20 cellular contexts compared by ENCODE assay signal in genomic region chr2:45055261-45055660, GRCh38. TPM values are rescaled to one million over a fixed set of nuclear protein-coding genes. Genes with fewer than 3 reads are reported as not detected.
"Had no signal": no experiment of that assay in that cellular context is flagged by ENCODE, and none has a peak within 500 bp of the region (broad histone marks: within the 10 kb centered on the region; RNA-seq: fewer than 3 reads in every experiment).

No MANE protein-coding gene starts in this region.

- H3K4me1 ChIP-seq: left ventricle myocardium inferior, prostate gland, sigmoid colon, spleen, upper lobe of left lung had no signal

- H3K4me1 Mint-ChIP-seq: activated CD8-positive, alpha-beta memory T cell treated with anti-CD3 and anti-CD28 coated beads, Interleukin-2, amount 10 ng/mL, durations not matched to agents 7 days and 5 days; activated naive CD8-positive, alpha-beta T cell treated with anti-CD3 and anti-CD28 coated beads, Interleukin-2, amount 50 U/mL, for 24 hours; naive B cell; stimulated activated naive CD8-positive, alpha-beta T cell treated with anti-CD3 and anti-CD28 coated beads, Interleukin-15, amount 100 ng/mL, for 72 hours had no signal

- H3K27me3 Mint-ChIP-seq: activated CD8-positive, alpha-beta memory T cell treated with anti-CD3 and anti-CD28 coated beads, Interleukin-2, amount 10 ng/mL, durations not matched to agents 7 days and 5 days; activated naive CD8-positive, alpha-beta T cell treated with anti-CD3 and anti-CD28 coated beads, Interleukin-2, amount 50 U/mL, for 24 hours had no signal

- H3K4me3 ChIP-seq: left ventricle myocardium inferior, prostate gland, sigmoid colon, spleen, upper lobe of left lung had no signal

- H3K4me3 Mint-ChIP-seq: activated CD4-positive, alpha-beta memory T cell treated with anti-CD3 and anti-CD28 coated beads for 36 hours; activated CD8-positive, alpha-beta memory T cell treated with anti-CD3 and anti-CD28 coated beads, Interleukin-2, amount 10 ng/mL, durations not matched to agents 7 days and 5 days; activated naive CD4-positive, alpha-beta T cell treated with anti-CD3 and anti-CD28 coated beads for 36 hours; activated naive CD8-positive, alpha-beta T cell treated with anti-CD3 and anti-CD28 coated beads, Interleukin-2, amount 50 U/mL, for 24 hours; dendritic cell treated with granulocyte-macrophage colony-stimulating factor and Interleukin-4, amounts not matched to agents 40 ng/mL and 50 ng/mL, for 4 days; effector memory CD8-positive, alpha-beta T cell; naive B cell; stimulated activated naive CD8-positive, alpha-beta T cell treated with anti-CD3 and anti-CD28 coated beads, Interleukin-15, amount 100 ng/mL, for 72 hours had no signal

- H3K9me3 Mint-ChIP-seq: activated CD4-positive, alpha-beta memory T cell treated with anti-CD3 and anti-CD28 coated beads for 36 hours; activated naive CD4-positive, alpha-beta T cell treated with anti-CD3 and anti-CD28 coated beads for 36 hours; activated naive CD8-positive, alpha-beta T cell treated with anti-CD3 and anti-CD28 coated beads, Interleukin-2, amount 50 U/mL, for 24 hours; activated T-helper 2 cell treated with anti-CD3 and anti-CD28 coated beads, Interferon-gamma antibody, Interleukin-2, Interleukin-4, amounts not matched to agents 10 μg/mL and 5 μg/mL and 100 μg/mL, durations not matched to agents 14 hours and 24 hours and 36 hours; dendritic cell treated with granulocyte-macrophage colony-stimulating factor and Interleukin-4, amounts not matched to agents 40 ng/mL and 50 ng/mL, for 4 days; effector memory CD8-positive, alpha-beta T cell; stimulated activated naive CD8-positive, alpha-beta T cell treated with anti-CD3 and anti-CD28 coated beads, Interleukin-15, amount 100 ng/mL, for 72 hours had no signal

- H3K9me3 ChIP-seq: prostate gland, sigmoid colon, spleen, upper lobe of left lung had no signal

- H3K36me3 ChIP-seq: left ventricle myocardium inferior, prostate gland, sigmoid colon, spleen, upper lobe of left lung had no signal

- H3K27ac ChIP-seq: epithelial cell of prostate, left ventricle myocardium inferior, prostate gland, sigmoid colon, spleen, upper lobe of left lung had no signal

- FAIRE-seq: keratinocyte had no signal

- DNase-seq: activated CD4-positive, alpha-beta memory T cell treated with anti-CD3 and anti-CD28 coated beads for 36 hours; activated CD8-positive, alpha-beta memory T cell treated with anti-CD3 and anti-CD28 coated beads, Interleukin-2, amount 10 ng/mL, durations not matched to agents 7 days and 5 days; activated naive CD4-positive, alpha-beta T cell treated with anti-CD3 and anti-CD28 coated beads for 36 hours; activated naive CD8-positive, alpha-beta T cell treated with anti-CD3 and anti-CD28 coated beads, Interleukin-2, amount 50 U/mL, for 24 hours; activated T-cell treated with anti-CD3 and anti-CD28 coated beads, Interleukin-2, amount 50 U/mL, for 1 hour; aorta; effector memory CD8-positive, alpha-beta T cell; hippocampal formation; left ventricle myocardium inferior; naive B cell; sigmoid colon; spleen; stimulated activated naive CD8-positive, alpha-beta T cell treated with anti-CD3 and anti-CD28 coated beads, Interleukin-15, amount 100 ng/mL, for 72 hours; T1000 had no signal

- H3K36me3 Mint-ChIP-seq: activated CD4-positive, alpha-beta memory T cell treated with anti-CD3 and anti-CD28 coated beads for 36 hours; activated CD8-positive, alpha-beta memory T cell treated with anti-CD3 and anti-CD28 coated beads, Interleukin-2, amount 10 ng/mL, durations not matched to agents 7 days and 5 days; naive B cell had no signal

- H3K27ac Mint-ChIP-seq: activated CD4-positive, alpha-beta memory T cell treated with anti-CD3 and anti-CD28 coated beads for 36 hours; activated CD8-positive, alpha-beta memory T cell treated with anti-CD3 and anti-CD28 coated beads, Interleukin-2, amount 10 ng/mL, durations not matched to agents 7 days and 5 days; activated naive CD4-positive, alpha-beta T cell treated with anti-CD3 and anti-CD28 coated beads for 36 hours; activated naive CD8-positive, alpha-beta T cell treated with anti-CD3 and anti-CD28 coated beads, Interleukin-2, amount 50 U/mL, for 24 hours; activated T-helper 2 cell treated with anti-CD3 and anti-CD28 coated beads, Interferon-gamma antibody, Interleukin-2, Interleukin-4, amounts not matched to agents 10 μg/mL and 5 μg/mL and 100 μg/mL, durations not matched to agents 14 hours and 24 hours and 36 hours; dendritic cell treated with granulocyte-macrophage colony-stimulating factor and Interleukin-4, amounts not matched to agents 40 ng/mL and 50 ng/mL, for 4 days; effector memory CD8-positive, alpha-beta T cell; naive B cell; stimulated activated naive CD8-positive, alpha-beta T cell treated with anti-CD3 and anti-CD28 coated beads, Interleukin-15, amount 100 ng/mL, for 72 hours had no signal

- H3K27me3 ChIP-seq: upper lobe of left lung had no signal

- ATAC-seq: activated CD8-positive, alpha-beta memory T cell treated with anti-CD3 and anti-CD28 coated beads, Interleukin-2, amount 10 ng/mL, durations not matched to agents 7 days and 5 days; activated naive CD8-positive, alpha-beta T cell treated with anti-CD3 and anti-CD28 coated beads, Interleukin-2, amount 50 U/mL, for 24 hours; effector memory CD8-positive, alpha-beta T cell; stimulated activated naive CD8-positive, alpha-beta T cell treated with anti-CD3 and anti-CD28 coated beads, Interleukin-15, amount 100 ng/mL, for 72 hours had no signal

RNA-seq across cellular contexts. Expression of gene SIX2, which starts 46.0 kb away (rescaled TPM):
- total RNA-seq: activated CD4-positive, alpha-beta memory T cell treated with anti-CD3 and anti-CD28 coated beads for 36 hours; activated CD8-positive, alpha-beta memory T cell treated with anti-CD3 and anti-CD28 coated beads, Interleukin-2, amount 10 ng/mL, durations not matched to agents 7 days and 5 days; activated naive CD4-positive, alpha-beta T cell treated with anti-CD3 and anti-CD28 coated beads for 36 hours; activated T-helper 2 cell treated with anti-CD3 and anti-CD28 coated beads, Interferon-gamma antibody, Interleukin-2, Interleukin-4, amounts not matched to agents 10 μg/mL and 5 μg/mL and 100 μg/mL, durations not matched to agents 14 hours and 24 hours and 36 hours had no signal
- polyA plus RNA-seq: keratinocyte had no signal
